ENCODE assay signal across 26 cellular contexts in genomic region chr4:185672151-185672550, GRCh38.
DNase-seq lines count a peak whose midpoint lies in the region; ATAC-seq and TF ChIP-seq lines count a peak whose summit lies in the region.
"Had no signal": no experiment of that assay in that cellular context is flagged by ENCODE, and none has a peak within 500 bp of the region (broad histone marks: within the 10 kb centered on the region; RNA-seq: fewer than 3 reads in every experiment).

No MANE protein-coding gene starts in this region.

- intact Hi-C loops in Right ventricle myocardium inferior (cut with DNase I) (no loop called here), cardiac septum (cut with DNase I) (no loop called here), esophagus muscularis mucosa (cut with DNase I) (no loop called here), right cardiac atrium (cut with DNase I) (no loop called here)

- H3K27me3 Mint-ChIP-seq in neural progenitor cell (ENCODE audit: insufficient read depth, low read depth), result no peaks in the 10 kb centered on the region

- peaks cover under 1% of the 10 kb centered on the region for H3K9me3 Mint-ChIP-seq in neural progenitor cell
- H3K9me3 Mint-ChIP-seq: GM23338 had no signal

- DNase-seq in Right ventricle myocardium inferior (ENCODE audit: missing footprints) (no peak), cardiac septum (ENCODE audit: low spot score) (no peak), esophagus muscularis mucosa (ENCODE audit: extremely low spot score) (no peak), right cardiac atrium (no peak), thoracic aorta (ENCODE audit: low spot score) (no peak), Peyer's patch (no peak), neural progenitor cell (ENCODE audit: low spot score) (no peak)
- no peak for DNase-seq in stimulated activated CD4-positive, alpha-beta T cell treated with anti-CD3 and anti-CD28 coated beads, Interleukin-4, amount 100 ng/mL, for 24 hours
- DNase-seq: AML-193; C1 segment of cervical spinal cord; CD8-positive, alpha-beta memory T cell; DMS53; GDM1; KBM-7; MM.1S; NCI-H1048; NCI-H1417 treated with DMSO at 0.1 percent for 48 hours; NCI-H187 treated with DMSO at 0.1 percent for 48 hours; NCI-H2107; NCI-H2227 treated with DMSO at 0.1 percent for 48 hours; NCI-H510A; NK-92 treated with Interleukin-12 subunit alpha and Interleukin-12 subunit beta, amount 100 ng/mL, for 24 hours had no signal

- 33% methylated on average over 2 of the region's 2 CpGs for WGBS in esophagus muscularis mucosa
- WGBS in right cardiac atrium, result 45% methylated on average over 2 of the region's 2 CpGs

- no peaks in the 10 kb centered on the region for H3F3A ChIP-seq in neural progenitor cell (ENCODE audit: low read depth)

- ATAC-seq in Right ventricle myocardium inferior, result peak; percentile 38
- ATAC-seq in right cardiac atrium, result no peak
- ATAC-seq in thoracic aorta (ENCODE audit: insufficient number of reproducible peaks, low FRiP score, low read depth), result no peak
- ATAC-seq: GM23338, HepG2 had no signal

- no peaks in the 10 kb centered on the region for H4K20me1 ChIP-seq in neural progenitor cell (ENCODE audit: low read depth)

- H3K4me2 ChIP-seq in neural progenitor cell, result no peak overlapping the region
- H3K4me2 ChIP-seq: GM23338 had no signal

- H3K79me2 ChIP-seq in neural progenitor cell (ENCODE audit: low read depth), result no peaks in the 10 kb centered on the region

- H3K9ac ChIP-seq in neural progenitor cell, result no peak overlapping the region

- TF ChIP-seq CTCF in esophagus muscularis mucosa (IDR thresholded peaks at IDR 0.05), result no peak
- no peak for TF ChIP-seq CTCF in thoracic aorta (IDR thresholded peaks at IDR 0.05)
- TF ChIP-seq CTCF in Peyer's patch (IDR thresholded peaks at IDR 0.05), result no peak
- no peak for TF ChIP-seq CTCF in neural progenitor cell (IDR thresholded peaks at IDR 0.05)

- no peak overlapping the region for H3K27ac Mint-ChIP-seq in neural progenitor cell
- H3K27ac Mint-ChIP-seq: CD8-positive, alpha-beta memory T cell; GM23338 had no signal

- peaks cover 9% of the 10 kb centered on the region for H3K4me1 Mint-ChIP-seq in neural progenitor cell
- H3K4me1 Mint-ChIP-seq: CD8-positive, alpha-beta memory T cell; GM23338 had no signal

- H3K36me3 ChIP-seq in esophagus muscularis mucosa (peaks cover 0 to 24% (median 4%) of the 10 kb centered on the region in 4 donors), thoracic aorta (no peaks in the 10 kb centered on the region), Peyer's patch (no peaks in the 10 kb centered on the region), neural progenitor cell (no peaks in the 10 kb centered on the region)
- H3K36me3 ChIP-seq: HAP-1 had no signal

- H3K9me3 ChIP-seq in esophagus muscularis mucosa (no peaks in the 10 kb centered on the region), right cardiac atrium (ENCODE audit: control insufficient read depth, low read length) (no peaks in the 10 kb centered on the region), thoracic aorta (no peaks in the 10 kb centered on the region), Peyer's patch (no peaks in the 10 kb centered on the region), neural progenitor cell (ENCODE audit: low read depth) (no peaks in the 10 kb centered on the region)

- H2AFZ ChIP-seq in neural progenitor cell (replicated peaks), result no peak overlapping the region
- H2AFZ ChIP-seq: GM23338 had no signal

- peaks cover 27 to 35% (median 28%) of the 10 kb centered on the region in 4 donors for H3K4me1 ChIP-seq in esophagus muscularis mucosa
- peaks cover 8% of the 10 kb centered on the region for H3K4me1 ChIP-seq in right cardiac atrium (ENCODE audit: control insufficient read depth, insufficient read depth, low read length)
- H3K4me1 ChIP-seq in thoracic aorta (ENCODE audit: control insufficient read depth in 1 of 2, low read depth in 2 of 2), result peaks cover 3 to 28% of the 10 kb centered on the region in 2 donors
- H3K4me1 ChIP-seq in Peyer's patch, result no peaks in the 10 kb centered on the region
- no peaks in the 10 kb centered on the region for H3K4me1 ChIP-seq in neural progenitor cell
- H3K4me1 ChIP-seq: HAP-1 had no signal

- no peak for TF ChIP-seq EP300 in esophagus muscularis mucosa (IDR thresholded peaks at IDR 0.05)

- H3K36me3 Mint-ChIP-seq in neural progenitor cell, result peaks cover 16% of the 10 kb centered on the region
- H3K36me3 Mint-ChIP-seq: CD8-positive, alpha-beta memory T cell had no signal

- H3K27ac ChIP-seq in esophagus muscularis mucosa (replicated peaks in 1 of 4), result peak overlapping the region; percentile 16 to 61 (median 52)
- peak overlapping the region; percentile 64 for H3K27ac ChIP-seq in right cardiac atrium (ENCODE audit: low read length)
- H3K27ac ChIP-seq in thoracic aorta, result peak overlapping the region; percentile 32 to 37
- H3K27ac ChIP-seq in Peyer's patch, result no peak overlapping the region
- no peak overlapping the region for H3K27ac ChIP-seq in neural progenitor cell
- H3K27ac ChIP-seq: HL-60 had no signal

- no peak overlapping the region for H3K4me3 Mint-ChIP-seq in neural progenitor cell
- H3K4me3 Mint-ChIP-seq: CD8-positive, alpha-beta memory T cell; GM23338 had no signal

- H3K4me3 ChIP-seq in esophagus muscularis mucosa, result no peak overlapping the region
- no peak overlapping the region for H3K4me3 ChIP-seq in right cardiac atrium (ENCODE audit: low read length)
- no peak overlapping the region for H3K4me3 ChIP-seq in thoracic aorta
- no peak overlapping the region for H3K4me3 ChIP-seq in Peyer's patch
- no peak overlapping the region for H3K4me3 ChIP-seq in neural progenitor cell
- H3K4me3 ChIP-seq: GM23338, HAP-1 had no signal

- no peak for TF ChIP-seq POLR2A in esophagus muscularis mucosa (IDR thresholded peaks at IDR 0.05; ENCODE audit: low read depth)
- TF ChIP-seq POLR2A in Peyer's patch (IDR thresholded peaks at IDR 0.05), result no peak

- H3K27me3 ChIP-seq in esophagus muscularis mucosa (no peaks in the 10 kb centered on the region), right cardiac atrium (ENCODE audit: control insufficient read depth, insufficient read depth) (no peaks in the 10 kb centered on the region), thoracic aorta (replicated peaks; ENCODE audit: insufficient read depth) (no peaks in the 10 kb centered on the region), Peyer's patch (no peaks in the 10 kb centered on the region), neural progenitor cell (no peaks in the 10 kb centered on the region)

Comparison
In these comparisons a context has a peak if more than half of its experiments do, and no peak if none do; other contexts are left out.
1. H3K27ac ChIP-seq: peak in esophagus muscularis mucosa (4 of 4), right cardiac atrium (single experiment) and thoracic aorta (2 of 2); none in Peyer's patch (0 of 4) and neural progenitor cell (single experiment).